1 cellular context compared by ENCODE assay signal in the genomic region with DNA sequence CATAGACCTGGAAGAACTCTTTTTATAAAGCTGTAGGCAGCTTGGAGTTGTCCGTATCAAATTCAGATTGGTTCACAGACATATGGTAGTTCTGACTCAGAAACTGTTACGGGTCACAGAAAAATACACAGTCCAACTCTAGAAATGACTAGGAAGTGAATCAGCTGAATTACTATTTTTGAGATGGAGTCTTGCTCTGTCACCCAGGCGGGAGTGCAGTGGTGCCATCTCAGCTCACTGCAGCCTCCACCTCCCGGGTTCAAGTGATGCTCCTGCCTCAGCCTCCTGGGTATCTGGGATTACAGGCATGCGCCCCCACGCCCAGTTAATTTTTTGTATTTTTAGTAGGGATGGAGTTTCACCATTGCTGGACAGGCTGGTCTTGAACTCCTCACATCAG.
TF ChIP-seq lines count a peak whose summit lies in the region.

No MANE protein-coding gene starts in this region.

TF ChIP-seq in IMR-90, 13 proteins besides CTCF, POLR2A, EP300 and RAD21:
- TF ChIP-seq RCOR1 (IDR thresholded peaks at IDR 0.05; ENCODE audit: insufficient replicate concordance, low read length) (peak; percentile 80), FOS (IDR thresholded peaks at IDR 0.05; ENCODE audit: low read depth, low read length) (peak; percentile 68)
